Comparison of ENCODE assay signal across 1 cellular context in the genomic region with DNA sequence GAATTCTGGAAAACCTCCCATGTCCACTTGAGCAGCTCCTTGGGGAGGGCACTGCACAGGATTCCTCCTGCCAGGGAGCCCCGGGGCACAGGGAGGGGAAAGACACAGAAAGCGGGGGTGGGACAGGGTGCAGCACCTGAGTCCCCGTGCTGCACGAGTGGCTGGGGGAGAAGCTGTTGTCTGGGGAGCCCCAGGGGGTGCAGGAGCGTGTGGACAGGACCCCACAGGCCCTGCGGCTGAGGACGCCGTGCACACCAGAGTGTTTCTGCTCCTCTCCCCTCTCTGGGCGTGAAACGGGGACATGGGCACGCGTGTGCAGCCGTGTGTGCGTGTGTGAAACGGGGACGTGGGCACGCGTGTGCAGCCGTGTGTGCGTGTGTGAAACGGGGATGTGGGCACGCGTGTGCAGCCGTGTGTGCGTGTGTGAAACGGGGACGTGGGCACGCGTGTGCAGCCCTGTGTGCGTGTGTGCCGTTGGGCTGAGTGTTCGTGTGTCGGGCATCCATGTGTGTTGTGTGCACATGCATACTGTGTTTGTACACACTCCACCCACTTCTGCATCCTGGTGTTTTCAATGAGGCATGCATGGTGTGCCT.
TF ChIP-seq lines count a peak whose summit lies in the region.

No MANE protein-coding gene starts in this region.

TF ChIP-seq in GM23338, 12 proteins besides CTCF, POLR2A, EP300 and RAD21:
- TF ChIP-seq, protein P1, sequence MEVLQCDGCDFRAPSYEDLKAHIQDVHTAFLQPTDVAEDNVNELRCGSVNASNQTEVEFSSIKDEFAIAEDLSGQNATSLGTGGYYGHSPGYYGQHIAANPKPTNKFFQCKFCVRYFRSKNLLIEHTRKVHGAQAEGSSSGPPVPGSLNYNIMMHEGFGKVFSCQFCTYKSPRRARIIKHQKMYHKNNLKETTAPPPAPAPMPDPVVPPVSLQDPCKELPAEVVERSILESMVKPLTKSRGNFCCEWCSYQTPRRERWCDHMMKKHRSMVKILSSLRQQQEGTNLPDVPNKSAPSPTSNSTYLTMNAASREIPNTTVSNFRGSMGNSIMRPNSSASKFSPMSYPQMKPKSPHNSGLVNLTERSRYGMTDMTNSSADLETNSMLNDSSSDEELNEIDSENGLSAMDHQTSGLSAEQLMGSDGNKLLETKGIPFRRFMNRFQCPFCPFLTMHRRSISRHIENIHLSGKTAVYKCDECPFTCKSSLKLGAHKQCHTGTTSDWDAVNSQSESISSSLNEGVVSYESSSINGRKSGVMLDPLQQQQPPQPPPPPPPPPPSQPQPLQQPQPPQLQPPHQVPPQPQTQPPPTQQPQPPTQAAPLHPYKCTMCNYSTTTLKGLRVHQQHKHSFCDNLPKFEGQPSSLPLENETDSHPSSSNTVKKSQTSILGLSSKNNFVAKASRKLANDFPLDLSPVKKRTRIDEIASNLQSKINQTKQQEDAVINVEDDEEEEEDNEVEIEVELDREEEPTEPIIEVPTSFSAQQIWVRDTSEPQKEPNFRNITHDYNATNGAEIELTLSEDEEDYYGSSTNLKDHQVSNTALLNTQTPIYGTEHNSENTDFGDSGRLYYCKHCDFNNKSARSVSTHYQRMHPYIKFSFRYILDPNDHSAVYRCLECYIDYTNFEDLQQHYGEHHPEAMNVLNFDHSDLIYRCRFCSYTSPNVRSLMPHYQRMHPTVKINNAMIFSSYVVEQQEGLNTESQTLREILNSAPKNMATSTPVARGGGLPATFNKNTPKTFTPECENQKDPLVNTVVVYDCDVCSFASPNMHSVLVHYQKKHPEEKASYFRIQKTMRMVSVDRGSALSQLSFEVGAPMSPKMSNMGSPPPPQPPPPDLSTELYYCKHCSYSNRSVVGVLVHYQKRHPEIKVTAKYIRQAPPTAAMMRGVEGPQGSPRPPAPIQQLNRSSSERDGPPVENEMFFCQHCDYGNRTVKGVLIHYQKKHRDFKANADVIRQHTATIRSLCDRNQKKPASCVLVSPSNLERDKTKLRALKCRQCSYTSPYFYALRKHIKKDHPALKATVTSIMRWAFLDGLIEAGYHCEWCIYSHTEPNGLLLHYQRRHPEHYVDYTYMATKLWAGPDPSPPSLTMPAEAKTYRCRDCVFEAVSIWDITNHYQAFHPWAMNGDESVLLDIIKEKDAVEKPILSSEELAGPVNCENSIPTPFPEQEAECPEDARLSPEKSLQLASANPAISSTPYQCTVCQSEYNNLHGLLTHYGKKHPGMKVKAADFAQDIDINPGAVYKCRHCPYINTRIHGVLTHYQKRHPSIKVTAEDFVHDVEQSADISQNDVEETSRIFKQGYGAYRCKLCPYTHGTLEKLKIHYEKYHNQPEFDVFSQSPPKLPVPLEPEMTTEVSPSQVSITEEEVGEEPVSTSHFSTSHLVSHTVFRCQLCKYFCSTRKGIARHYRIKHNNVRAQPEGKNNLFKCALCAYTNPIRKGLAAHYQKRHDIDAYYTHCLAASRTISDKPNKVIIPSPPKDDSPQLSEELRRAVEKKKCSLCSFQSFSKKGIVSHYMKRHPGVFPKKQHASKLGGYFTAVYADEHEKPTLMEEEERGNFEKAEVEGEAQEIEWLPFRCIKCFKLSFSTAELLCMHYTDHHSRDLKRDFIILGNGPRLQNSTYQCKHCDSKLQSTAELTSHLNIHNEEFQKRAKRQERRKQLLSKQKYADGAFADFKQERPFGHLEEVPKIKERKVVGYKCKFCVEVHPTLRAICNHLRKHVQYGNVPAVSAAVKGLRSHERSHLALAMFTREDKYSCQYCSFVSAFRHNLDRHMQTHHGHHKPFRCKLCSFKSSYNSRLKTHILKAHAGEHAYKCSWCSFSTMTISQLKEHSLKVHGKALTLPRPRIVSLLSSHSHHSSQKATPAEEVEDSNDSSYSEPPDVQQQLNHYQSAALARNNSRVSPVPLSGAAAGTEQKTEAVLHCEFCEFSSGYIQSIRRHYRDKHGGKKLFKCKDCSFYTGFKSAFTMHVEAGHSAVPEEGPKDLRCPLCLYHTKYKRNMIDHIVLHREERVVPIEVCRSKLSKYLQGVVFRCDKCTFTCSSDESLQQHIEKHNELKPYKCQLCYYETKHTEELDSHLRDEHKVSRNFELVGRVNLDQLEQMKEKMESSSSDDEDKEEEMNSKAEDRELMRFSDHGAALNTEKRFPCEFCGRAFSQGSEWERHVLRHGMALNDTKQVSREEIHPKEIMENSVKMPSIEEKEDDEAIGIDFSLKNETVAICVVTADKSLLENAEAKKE (CRISPR knock-in tag; IDR thresholded peaks at IDR 0.05): no peak
- TF ChIP-seq ZNF114 (CRISPR knock-in tag; IDR thresholded peaks at IDR 0.05): no peak
- TF ChIP-seq JUNB (IDR thresholded peaks at IDR 0.05; ENCODE audit: unreplicated experiment): no peak
- no peak for TF ChIP-seq STAT1 (IDR thresholded peaks at IDR 0.05; ENCODE audit: unreplicated experiment)
- no peak for TF ChIP-seq EZH2phosphoT487 (IDR thresholded peaks at IDR 0.05; ENCODE audit: unreplicated experiment)
- no peak for TF ChIP-seq ZNF331 (CRISPR knock-in tag; IDR thresholded peaks at IDR 0.05; ENCODE audit: low read depth)
